13 cellular contexts compared by ENCODE assay signal in the genomic region with DNA sequence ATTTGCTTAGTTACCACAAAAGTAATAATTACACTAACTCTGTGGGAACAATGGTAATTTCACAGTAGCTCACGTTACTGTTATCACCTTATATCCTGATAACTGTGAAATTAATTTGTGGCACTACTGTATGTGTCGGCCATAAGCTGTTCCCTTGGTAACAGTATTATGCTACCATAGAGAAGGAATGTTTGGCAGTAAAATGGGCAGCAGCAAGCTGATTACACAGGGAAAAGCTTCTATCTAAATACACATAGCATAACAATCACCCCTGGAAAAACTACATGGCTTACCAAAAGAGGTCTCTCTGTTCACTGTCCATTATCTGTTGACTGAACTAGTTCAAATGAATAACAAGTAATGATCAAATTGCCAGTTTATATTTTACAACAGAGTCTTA.
DNase-seq lines count a peak whose midpoint lies in the region; TF ChIP-seq lines count a peak whose summit lies in the region.
"Had no signal": no experiment of that assay in that cellular context is flagged by ENCODE, and none has a peak within 500 bp of the region (broad histone marks: within the 10 kb centered on the region; RNA-seq: fewer than 3 reads in every experiment).

No MANE protein-coding gene starts in this region.

- no peak overlapping the region for H3K27ac ChIP-seq in ascending aorta
- H3K27ac ChIP-seq: KMS-11, SJSA1, upper lobe of right lung had no signal

- DNase-seq in NCI-H345 (lab: John Stamatoyannopoulos, UW) = peak; percentile 1
- no peak for DNase-seq in NCI-H345 treated with DMSO at 0.1 percent for 48 hours (lab: John Stamatoyannopoulos, UW; ENCODE audit: unreplicated experiment)
- peak; percentile 57 for DNase-seq in NCI-H69 (lab: John Stamatoyannopoulos, UW)
- DNase-seq in fibroblast of gingiva (ENCODE audit: low read depth) = peak; percentile 4
- peak; percentile 78 for DNase-seq in retinal pigment epithelial cell (ENCODE audit: low read depth)
- no peak for DNase-seq in chondrocyte (ENCODE audit: low spot score)
- no peak for DNase-seq in ascending aorta (ENCODE audit: low spot score in 2 of 2)
- DNase-seq in CD14-positive monocyte (ENCODE audit: low spot score) = no peak
- DNase-seq: activated CD8-positive, alpha-beta memory T cell treated with anti-CD3 and anti-CD28 coated beads, Interleukin-2, amount 50 U/mL, for 48 hours; DMS 273 treated with DMSO at 0.1 percent for 48 hours; upper lobe of right lung had no signal

- intact Hi-C loops in ascending aorta (cut with DNase I) = no loop called here
- intact Hi-C loops in CD14-positive monocyte (cut with micrococcal nuclease) = no loop called here

- H3K27me3 Mint-ChIP-seq in chondrocyte (ENCODE audit: low read depth) (no peaks in the 10 kb centered on the region), CD14-positive monocyte (ENCODE audit: low read depth in 3 of 3) (no peaks in the 10 kb centered on the region)

- no peaks in the 10 kb centered on the region for H3K27me3 ChIP-seq in ascending aorta
- H3K27me3 ChIP-seq: SJSA1, upper lobe of right lung had no signal

- TF ChIP-seq CTCF in retinal pigment epithelial cell (conservative IDR thresholded peaks at IDR 0.05; ENCODE audit: low read depth, low read length) = no peak
- TF ChIP-seq CTCF in chondrocyte (IDR thresholded peaks at IDR 0.05) = no peak
- no peak for TF ChIP-seq CTCF in ascending aorta (IDR thresholded peaks at IDR 0.05)
- no peak for TF ChIP-seq CTCF in CD14-positive monocyte (IDR thresholded peaks at IDR 0.05)

- H3K4me3 Mint-ChIP-seq in chondrocyte (ENCODE audit: unreplicated experiment) = no peak overlapping the region
- H3K4me3 Mint-ChIP-seq in CD14-positive monocyte = no peak overlapping the region

- no peak overlapping the region for H3K4me3 ChIP-seq in retinal pigment epithelial cell (ENCODE audit: low read length)
- no peak overlapping the region for H3K4me3 ChIP-seq in ascending aorta
- H3K4me3 ChIP-seq: SJSA1, upper lobe of right lung had no signal

- H3K4me1 ChIP-seq in ascending aorta = no peaks in the 10 kb centered on the region
- H3K4me1 ChIP-seq: SJSA1 had no signal

- peaks cover 14% of the 10 kb centered on the region for H3K4me1 Mint-ChIP-seq in chondrocyte (ENCODE audit: low read depth)
- peaks cover 7% of the 10 kb centered on the region for H3K4me1 Mint-ChIP-seq in CD14-positive monocyte

- H3K36me3 ChIP-seq in ascending aorta = no peaks in the 10 kb centered on the region
- H3K36me3 ChIP-seq: SJSA1 had no signal

- H3K36me3 Mint-ChIP-seq in chondrocyte (ENCODE audit: low read depth) (no peaks in the 10 kb centered on the region), CD14-positive monocyte (peaks cover 23 to 34% of the 10 kb centered on the region in 2 donors)

- H3K9me3 Mint-ChIP-seq in chondrocyte (ENCODE audit: low read depth) (no peaks in the 10 kb centered on the region), CD14-positive monocyte (no peaks in the 10 kb centered on the region)

- H3K9me3 ChIP-seq in ascending aorta = no peaks in the 10 kb centered on the region
- H3K9me3 ChIP-seq: SJSA1, upper lobe of right lung had no signal

- H3K27ac Mint-ChIP-seq in chondrocyte (ENCODE audit: unreplicated experiment) (no peak overlapping the region), CD14-positive monocyte (no peak overlapping the region)

Comparison
In these comparisons a context has a peak if more than half of its experiments do, and no peak if none do; other contexts are left out.
1. DNase-seq: peak in NCI-H345 (single experiment), NCI-H69 (single experiment), fibroblast of gingiva (single experiment) and retinal pigment epithelial cell (single experiment); none in NCI-H345 treated with DMSO at 0.1 percent for 48 hours (single experiment), chondrocyte (single experiment), ascending aorta (0 of 2) and CD14-positive monocyte (single experiment).